Comparison of ENCODE assay signal across 1 cellular context in the genomic region with DNA sequence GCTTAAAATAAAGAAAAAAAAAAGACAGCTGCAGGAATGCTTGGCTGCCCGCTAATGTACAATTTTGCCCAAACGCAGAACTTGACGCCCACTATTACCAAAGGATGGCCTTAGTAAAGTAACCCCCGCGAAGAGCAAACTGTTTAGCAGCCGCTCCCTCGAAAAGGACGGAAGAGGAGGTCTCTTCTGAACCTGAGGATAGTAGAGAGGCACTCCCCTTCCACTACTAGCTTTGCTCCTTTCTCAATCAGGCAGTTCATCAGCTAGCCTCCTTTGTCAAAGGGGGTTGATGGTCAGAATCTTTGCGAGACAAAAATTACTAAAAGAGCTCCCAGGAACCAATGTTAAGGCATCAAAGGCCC.
TF ChIP-seq lines count a peak whose summit lies in the region.

No MANE protein-coding gene starts in this region.

TF ChIP-seq in SK-N-SH, 30 proteins besides CTCF, POLR2A, EP300 and RAD21:
- TF ChIP-seq SIN3A (IDR thresholded peaks at IDR 0.05; ENCODE audit: borderline replicate concordance, low read depth, low read length) (no peak), YY1 (IDR thresholded peaks at IDR 0.05; ENCODE audit: low read depth) (no peak), GABPA (IDR thresholded peaks at IDR 0.05; ENCODE audit: low read depth) (no peak), TCF12 (IDR thresholded peaks at IDR 0.05) (no peak), FOXM1 (IDR thresholded peaks at IDR 0.05; ENCODE audit: low read depth) (no peak), CHD2 (IDR thresholded peaks at IDR 0.05; ENCODE audit: low read length, partially characterized antibody) (no peak), NRF1 (IDR thresholded peaks at IDR 0.05; ENCODE audit: low read depth, low read length) (no peak), JUND (IDR thresholded peaks at IDR 0.05) (no peak), RXRA (IDR thresholded peaks at IDR 0.05; ENCODE audit: borderline replicate concordance, low read depth) (no peak), EZH2phosphoT487 (IDR thresholded peaks at IDR 0.05; ENCODE audit: borderline replicate concordance, low read depth) (no peak), TEAD4 (IDR thresholded peaks at IDR 0.05; ENCODE audit: borderline replicate concordance, insufficient read depth) (no peak), TAF1 (IDR thresholded peaks at IDR 0.05; ENCODE audit: borderline replicate concordance, low read depth, low read length) (no peak; the same call in 1 of the 2 replicates), POLR2AphosphoS5 (IDR thresholded peaks at IDR 0.05; ENCODE audit: low read depth, low read length) (no peak)
- TF ChIP-seq, protein P1, sequence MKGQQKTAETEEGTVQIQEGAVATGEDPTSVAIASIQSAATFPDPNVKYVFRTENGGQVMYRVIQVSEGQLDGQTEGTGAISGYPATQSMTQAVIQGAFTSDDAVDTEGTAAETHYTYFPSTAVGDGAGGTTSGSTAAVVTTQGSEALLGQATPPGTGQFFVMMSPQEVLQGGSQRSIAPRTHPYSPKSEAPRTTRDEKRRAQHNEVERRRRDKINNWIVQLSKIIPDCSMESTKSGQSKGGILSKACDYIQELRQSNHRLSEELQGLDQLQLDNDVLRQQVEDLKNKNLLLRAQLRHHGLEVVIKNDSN (IDR thresholded peaks at IDR 0.05; ENCODE audit: borderline replicate concordance, low read depth) = no peak
- TF ChIP-seq, protein P2, sequence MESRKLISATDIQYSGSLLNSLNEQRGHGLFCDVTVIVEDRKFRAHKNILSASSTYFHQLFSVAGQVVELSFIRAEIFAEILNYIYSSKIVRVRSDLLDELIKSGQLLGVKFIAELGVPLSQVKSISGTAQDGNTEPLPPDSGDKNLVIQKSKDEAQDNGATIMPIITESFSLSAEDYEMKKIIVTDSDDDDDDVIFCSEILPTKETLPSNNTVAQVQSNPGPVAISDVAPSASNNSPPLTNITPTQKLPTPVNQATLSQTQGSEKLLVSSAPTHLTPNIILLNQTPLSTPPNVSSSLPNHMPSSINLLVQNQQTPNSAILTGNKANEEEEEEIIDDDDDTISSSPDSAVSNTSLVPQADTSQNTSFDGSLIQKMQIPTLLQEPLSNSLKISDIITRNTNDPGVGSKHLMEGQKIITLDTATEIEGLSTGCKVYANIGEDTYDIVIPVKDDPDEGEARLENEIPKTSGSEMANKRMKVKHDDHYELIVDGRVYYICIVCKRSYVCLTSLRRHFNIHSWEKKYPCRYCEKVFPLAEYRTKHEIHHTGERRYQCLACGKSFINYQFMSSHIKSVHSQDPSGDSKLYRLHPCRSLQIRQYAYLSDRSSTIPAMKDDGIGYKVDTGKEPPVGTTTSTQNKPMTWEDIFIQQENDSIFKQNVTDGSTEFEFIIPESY (IDR thresholded peaks at IDR 0.05; ENCODE audit: borderline replicate concordance, low read depth) = no peak
- TF ChIP-seq, protein P3, sequence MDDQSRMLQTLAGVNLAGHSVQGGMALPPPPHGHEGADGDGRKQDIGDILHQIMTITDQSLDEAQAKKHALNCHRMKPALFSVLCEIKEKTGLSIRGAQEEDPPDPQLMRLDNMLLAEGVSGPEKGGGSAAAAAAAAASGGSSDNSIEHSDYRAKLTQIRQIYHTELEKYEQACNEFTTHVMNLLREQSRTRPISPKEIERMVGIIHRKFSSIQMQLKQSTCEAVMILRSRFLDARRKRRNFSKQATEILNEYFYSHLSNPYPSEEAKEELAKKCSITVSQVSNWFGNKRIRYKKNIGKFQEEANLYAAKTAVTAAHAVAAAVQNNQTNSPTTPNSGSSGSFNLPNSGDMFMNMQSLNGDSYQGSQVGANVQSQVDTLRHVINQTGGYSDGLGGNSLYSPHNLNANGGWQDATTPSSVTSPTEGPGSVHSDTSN (IDR thresholded peaks at IDR 0.05) = no peak
- TF ChIP-seq, protein P4, sequence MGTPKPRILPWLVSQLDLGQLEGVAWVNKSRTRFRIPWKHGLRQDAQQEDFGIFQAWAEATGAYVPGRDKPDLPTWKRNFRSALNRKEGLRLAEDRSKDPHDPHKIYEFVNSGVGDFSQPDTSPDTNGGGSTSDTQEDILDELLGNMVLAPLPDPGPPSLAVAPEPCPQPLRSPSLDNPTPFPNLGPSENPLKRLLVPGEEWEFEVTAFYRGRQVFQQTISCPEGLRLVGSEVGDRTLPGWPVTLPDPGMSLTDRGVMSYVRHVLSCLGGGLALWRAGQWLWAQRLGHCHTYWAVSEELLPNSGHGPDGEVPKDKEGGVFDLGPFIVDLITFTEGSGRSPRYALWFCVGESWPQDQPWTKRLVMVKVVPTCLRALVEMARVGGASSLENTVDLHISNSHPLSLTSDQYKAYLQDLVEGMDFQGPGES (IDR thresholded peaks at IDR 0.05; ENCODE audit: low read depth, low read length) = no peak
- TF ChIP-seq, protein P5, sequence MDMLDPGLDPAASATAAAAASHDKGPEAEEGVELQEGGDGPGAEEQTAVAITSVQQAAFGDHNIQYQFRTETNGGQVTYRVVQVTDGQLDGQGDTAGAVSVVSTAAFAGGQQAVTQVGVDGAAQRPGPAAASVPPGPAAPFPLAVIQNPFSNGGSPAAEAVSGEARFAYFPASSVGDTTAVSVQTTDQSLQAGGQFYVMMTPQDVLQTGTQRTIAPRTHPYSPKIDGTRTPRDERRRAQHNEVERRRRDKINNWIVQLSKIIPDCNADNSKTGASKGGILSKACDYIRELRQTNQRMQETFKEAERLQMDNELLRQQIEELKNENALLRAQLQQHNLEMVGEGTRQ (IDR thresholded peaks at IDR 0.05; ENCODE audit: borderline replicate concordance, low read depth, low read length) = no peak
